Comparison of ENCODE assay signal across 8 cellular contexts in the genomic region with DNA sequence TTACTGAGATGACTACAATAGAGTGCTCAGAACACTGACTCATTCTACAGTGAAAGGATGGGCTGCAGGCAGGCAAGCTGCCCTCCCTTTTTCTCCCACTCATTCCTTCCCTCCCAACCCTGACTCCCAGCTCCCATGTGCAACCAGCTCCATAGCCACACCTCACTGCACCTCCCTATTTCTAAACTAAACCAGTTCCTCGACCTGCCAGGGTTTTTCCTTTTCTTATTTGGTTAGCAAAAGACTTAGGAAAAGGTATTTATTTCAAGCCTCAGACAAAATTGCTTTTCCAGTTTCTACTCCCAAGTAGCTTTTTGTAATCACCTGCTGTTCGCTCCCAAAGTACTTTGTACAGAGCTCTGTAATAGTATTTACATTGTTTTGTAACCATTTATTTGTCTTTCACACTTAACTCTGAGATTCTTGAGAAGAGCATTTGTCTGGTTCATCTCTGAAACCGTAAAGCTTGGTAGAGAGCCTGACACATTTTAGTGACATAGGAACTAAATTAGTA. TPM values are rescaled to one million over a fixed set of nuclear protein-coding genes. Genes with fewer than 3 reads are reported as not detected.
A peak's percentile ranks its signal among the peaks of the same experiment; 100 is the strongest.
DNase-seq lines count a peak whose midpoint lies in the region; TF ChIP-seq lines count a peak whose summit lies in the region.
"Had no signal": no experiment of that assay in that cellular context is flagged by ENCODE, and none has a peak within 500 bp of the region (broad histone marks: within the 10 kb centered on the region; RNA-seq: fewer than 3 reads in every experiment).

No MANE protein-coding gene starts in this region.

- no peaks in the 10 kb centered on the region for H3K79me2 ChIP-seq in hepatocyte
- H3K79me2 ChIP-seq in OCI-LY7 (ENCODE audit: insufficient read depth, low read depth, low read length), result no peaks in the 10 kb centered on the region

- WGBS in hepatocyte (ENCODE audit: low lambda C conversion rate, missing lambda C conversion rate), result 51% methylated on average over 3 of the region's 3 CpGs

- H3K4me3 ChIP-seq in hepatocyte (no peak overlapping the region), OCI-LY7 (ENCODE audit: low read depth, low read length, poor library complexity, severe bottlenecking) (no peak overlapping the region)

- no peaks in the 10 kb centered on the region for H3K36me3 ChIP-seq in hepatocyte (replicated peaks; ENCODE audit: insufficient read depth, low read depth)
- no peaks in the 10 kb centered on the region for H3K36me3 ChIP-seq in OCI-LY7 (ENCODE audit: insufficient read depth, low read length)

- no peaks in the 10 kb centered on the region for H3K9me3 ChIP-seq in hepatocyte (ENCODE audit: low read depth)
- no peaks in the 10 kb centered on the region for H3K9me3 ChIP-seq in OCI-LY7 (ENCODE audit: low read length)

- peak; percentile 10 for DNase-seq in HEK293T (ENCODE audit: extremely low spot score)
- DNase-seq in RPMI7951 (ENCODE audit: low read depth), result peak; percentile 59
- DNase-seq in hepatocyte (ENCODE audit: low spot score), result peak; percentile 71
- peak; percentile 52 for DNase-seq in stromal cell of bone marrow (ENCODE audit: low read depth)
- no peak for DNase-seq in activated naive CD4-positive, alpha-beta T cell treated with anti-CD3 and anti-CD28 coated beads, Interleukin-2, amount 50 U/mL, for 16 hours
- DNase-seq in NCI-H2107 (lab: John Stamatoyannopoulos, UW), result no peak
- no peak for DNase-seq in OCI-LY7 (ENCODE audit: low spot score)
- DNase-seq: activated CD4-positive, alpha-beta T cell treated with anti-CD3 and anti-CD28 coated beads, Interleukin-2, amount 50 U/mL, for 1 hour had no signal

- intact Hi-C loops in OCI-LY7 (cut with micrococcal nuclease; ENCODE audit: unreplicated experiment), result no loop called here

- H3K27ac ChIP-seq in hepatocyte (peak overlapping the region; percentile 69), OCI-LY7 (ENCODE audit: low read depth, low read length, poor library complexity, severe bottlenecking) (no peak overlapping the region)

- POLR2A ChIA-PET in HEK293T (lab: Yijun Ruan, JAX), result no interaction called here
- POLR2A ChIA-PET in OCI-LY7 (lab: Charles Lee), result interaction anchor here (1.0 kb wide), 1 partner anchor 12 kb away, joined by 3 read pairs; no protein-coding TSS in a partner anchor

- no peaks in the 10 kb centered on the region for H3K9me2 ChIP-seq in hepatocyte (replicated peaks; ENCODE audit: insufficient read depth)
- no peaks in the 10 kb centered on the region for H3K9me2 ChIP-seq in OCI-LY7 (ENCODE audit: insufficient read depth, low read length)

- no peak for TF ChIP-seq CTCF in hepatocyte (IDR thresholded peaks at IDR 0.05; ENCODE audit: poor library complexity)
- TF ChIP-seq CTCF in OCI-LY7 (conservative IDR thresholded peaks at IDR 0.05; ENCODE audit: low read length), result no peak

- H2AFZ ChIP-seq in hepatocyte, result no peak overlapping the region
- no peak overlapping the region for H2AFZ ChIP-seq in OCI-LY7 (ENCODE audit: low read length)

- H3K27me3 ChIP-seq in hepatocyte, result no peaks in the 10 kb centered on the region

- CTCF ChIA-PET in HEK293T (lab: Yijun Ruan, JAX), result no interaction called here
- CTCF ChIA-PET in OCI-LY7 (lab: Charles Lee; ENCODE audit: unreplicated experiment), result no interaction called here

- H3K4me2 ChIP-seq in hepatocyte, result peak overlapping the region; percentile 43
- H3K4me2 ChIP-seq in OCI-LY7 (ENCODE audit: low read length), result no peak overlapping the region

- no TSS peak for BruUV-seq in OCI-LY7 (replicated peaks; lab: Mats Ljungman, UMichigan)

- H4K20me1 ChIP-seq in hepatocyte (ENCODE audit: insufficient read depth, poor library complexity, severe bottlenecking) (no peaks in the 10 kb centered on the region), OCI-LY7 (ENCODE audit: insufficient read depth, low read length) (no peaks in the 10 kb centered on the region)

- H3K4me1 ChIP-seq in hepatocyte (ENCODE audit: insufficient read depth) (no peaks in the 10 kb centered on the region), OCI-LY7 (ENCODE audit: insufficient read depth, low read length, poor library complexity, severe bottlenecking) (no peaks in the 10 kb centered on the region)

TF ChIP-seq in HEK293T, 16 proteins besides CTCF, POLR2A, EP300 and RAD21:
- TF ChIP-seq FOXM1 (IDR thresholded peaks at IDR 0.05; ENCODE audit: borderline replicate concordance) (no peak), ARNT (IDR thresholded peaks at IDR 0.05) (no peak), L3MBTL2 (conservative IDR thresholded peaks at IDR 0.05) (no peak), BHLHE40 (IDR thresholded peaks at IDR 0.05; ENCODE audit: borderline replicate concordance) (no peak), ZNF384 (IDR thresholded peaks at IDR 0.05) (no peak), FOXA1 (IDR thresholded peaks at IDR 0.05) (no peak), TARDBP (IDR thresholded peaks at IDR 0.05) (no peak), NFRKB (IDR thresholded peaks at IDR 0.05) (no peak), SP1 (IDR thresholded peaks at IDR 0.05) (no peak), HDGF (IDR thresholded peaks at IDR 0.05; ENCODE audit: borderline replicate concordance) (no peak), FOXK2 (IDR thresholded peaks at IDR 0.05) (no peak), SUZ12 (IDR thresholded peaks at IDR 0.05) (no peak), CTBP1 (IDR thresholded peaks at IDR 0.05; ENCODE audit: borderline replicate concordance) (no peak), ELF4 (IDR thresholded peaks at IDR 0.05) (no peak), LEF1 (IDR thresholded peaks at IDR 0.05; ENCODE audit: borderline replicate concordance) (no peak)
- TF ChIP-seq, protein P1, sequence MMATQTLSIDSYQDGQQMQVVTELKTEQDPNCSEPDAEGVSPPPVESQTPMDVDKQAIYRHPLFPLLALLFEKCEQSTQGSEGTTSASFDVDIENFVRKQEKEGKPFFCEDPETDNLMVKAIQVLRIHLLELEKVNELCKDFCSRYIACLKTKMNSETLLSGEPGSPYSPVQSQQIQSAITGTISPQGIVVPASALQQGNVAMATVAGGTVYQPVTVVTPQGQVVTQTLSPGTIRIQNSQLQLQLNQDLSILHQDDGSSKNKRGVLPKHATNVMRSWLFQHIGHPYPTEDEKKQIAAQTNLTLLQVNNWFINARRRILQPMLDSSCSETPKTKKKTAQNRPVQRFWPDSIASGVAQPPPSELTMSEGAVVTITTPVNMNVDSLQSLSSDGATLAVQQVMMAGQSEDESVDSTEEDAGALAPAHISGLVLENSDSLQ (IDR thresholded peaks at IDR 0.05), result no peak
TF ChIP-seq in HEK293T: peak in this region for 0.

RNA-seq across cellular contexts. Expression of a gene that starts 2.2 kb away (rescaled TPM):
- 0.12 and 0.49 TPM in 2 replicates for total RNA-seq in RPMI7951 (2014; rRNA removed; shearing (Covaris generic))
- total RNA-seq in hepatocyte (88.5 and 94.0 TPM in 2 replicates), OCI-LY7 (2022) (not detected in 2 replicates)
- 30.5 and 47.8 TPM in 2 replicates for polyA plus RNA-seq in hepatocyte
- total RNA-seq in OCI-LY7 (2014; rRNA removed; shearing (Covaris generic)), result not detected in 2 replicates

RNA-seq across cellular contexts. Expression of a gene that starts 57.3 kb away (rescaled TPM):
- total RNA-seq in RPMI7951 (2014; rRNA removed; shearing (Covaris generic)), result 0.12 TPM in 1 of 2 replicates, not detected in the other
- total RNA-seq in hepatocyte (0.80 and 1.7 TPM in 2 replicates), OCI-LY7 (2022) (not detected in 2 replicates)
- 0.40 and 0.45 TPM in 2 replicates for polyA plus RNA-seq in hepatocyte
- not detected in 2 replicates for total RNA-seq in OCI-LY7 (2014; rRNA removed; shearing (Covaris generic))

Comparison
In these comparisons a context has a peak if more than half of its experiments do, and no peak if none do; other contexts are left out.
1. DNase-seq: peak in HEK293T (single experiment), RPMI7951 (single experiment), hepatocyte (single experiment) and stromal cell of bone marrow (single experiment); none in activated naive CD4-positive, alpha-beta T cell treated with anti-CD3 and anti-CD28 coated beads, Interleukin-2, amount 50 U/mL, for 16 hours (single experiment), NCI-H2107 (single experiment) and OCI-LY7 (single experiment).
2. RNA of a gene that starts 2.2 kb away (total RNA-seq): 88.5 to 94.0 TPM in hepatocyte; 0.12 to 0.49 TPM in RPMI7951 and not detected in OCI-LY7; every median in the first group is over 10 times any median in the second.